ENCODE assay signal across 10 cellular contexts in genomic region chr15:40454904-40455391, GRCh38. TPM values are rescaled to one million over a fixed set of nuclear protein-coding genes. Genes with fewer than 3 reads are reported as not detected.
DNase-seq lines count a peak whose midpoint lies in the region; ATAC-seq and TF ChIP-seq lines count a peak whose summit lies in the region.
"Had no signal": no experiment of that assay in that cellular context is flagged by ENCODE, and none has a peak within 500 bp of the region (broad histone marks: within the 10 kb centered on the region; RNA-seq: fewer than 3 reads in every experiment).

No MANE protein-coding gene starts in this region.

- H3K4me2 ChIP-seq in SK-N-SH = peak overlapping the region; percentile 74

- H3K36me3 ChIP-seq in SK-N-SH (replicated peaks in 1 of 2; ENCODE audit: control insufficient read depth in 1 of 2, insufficient read depth in 2 of 2, low read length in 1 of 2) (peaks cover 0 to 11% of the 10 kb centered on the region in 2 experiments), skeletal muscle tissue (ENCODE audit: control insufficient read depth in 3 of 3, insufficient read depth in 3 of 3, low read length in 3 of 3) (peaks cover 0 to 14% (median 11%) of the 10 kb centered on the region in 3 donors)

- H3K27ac Mint-ChIP-seq in T-helper 1 cell treated with Interleukin-12 subunit alpha and Interleukin-12 subunit beta and Interleukin-4 antibody, amounts not matched to agents 30 μg/mL and 1 μg/mL, for 36 hours = peak overlapping the region; percentile 42

- peaks cover 4% of the 10 kb centered on the region for H3K36me3 Mint-ChIP-seq in T-helper 1 cell treated with Interleukin-12 subunit alpha and Interleukin-12 subunit beta and Interleukin-4 antibody, amounts not matched to agents 30 μg/mL and 1 μg/mL, for 36 hours (ENCODE audit: low read depth)

- TF ChIP-seq CTCF in SK-N-SH (IDR thresholded peaks at IDR 0.05) = no peak
- no peak for TF ChIP-seq CTCF in epithelial cell of esophagus (IDR thresholded peaks at IDR 0.05; ENCODE audit: insufficient read depth, low read depth, low read length, missing control alignments)

- H3K9me3 ChIP-seq in SK-N-SH (no peaks in the 10 kb centered on the region), skeletal muscle tissue (ENCODE audit: control insufficient read depth in 3 of 3, low read length in 3 of 3) (no peaks in the 10 kb centered on the region)

- WGBS in SK-N-SH (ENCODE audit: low lambda C conversion rate) = 49% methylated on average over 9 of the region's 9 CpGs

- TF ChIP-seq RAD21 in SK-N-SH (IDR thresholded peaks at IDR 0.05; ENCODE audit: low read length) = no peak

- peak overlapping the region; percentile 17 for H3K4me3 Mint-ChIP-seq in T-helper 1 cell treated with Interleukin-12 subunit alpha and Interleukin-12 subunit beta and Interleukin-4 antibody, amounts not matched to agents 30 μg/mL and 1 μg/mL, for 36 hours

- ATAC-seq in HG03342 (IDR thresholded peaks at IDR 0.05; ENCODE audit: unreplicated experiment) = no peak
- no peak for ATAC-seq in GM21367 (IDR thresholded peaks at IDR 0.05; ENCODE audit: unreplicated experiment)

- no peaks in the 10 kb centered on the region for H3K27me3 Mint-ChIP-seq in T-helper 1 cell treated with Interleukin-12 subunit alpha and Interleukin-12 subunit beta and Interleukin-4 antibody, amounts not matched to agents 30 μg/mL and 1 μg/mL, for 36 hours (ENCODE audit: low read depth)

- no peak overlapping the region for H2AFZ ChIP-seq in SK-N-SH (ENCODE audit: low read depth)

- no peaks in the 10 kb centered on the region for H3K27me3 ChIP-seq in SK-N-SH (ENCODE audit: insufficient read depth)
- H3K27me3 ChIP-seq in skeletal muscle tissue (ENCODE audit: control insufficient read depth in 3 of 3, insufficient read depth in 3 of 3, low read length in 3 of 3) = no peaks in the 10 kb centered on the region

- peak overlapping the region; percentile 28; the same call in 1 of the 2 replicates for H3K9ac ChIP-seq in SK-N-SH
- peak overlapping the region in 2 of 3 donors; percentile 16 to 38 for H3K9ac ChIP-seq in skeletal muscle tissue (ENCODE audit: low read depth in 1 of 3, low read length in 3 of 3)

- H3K27ac ChIP-seq in SK-N-SH (ENCODE audit: low read depth in 2 of 2, low read length in 1 of 2) = peak overlapping the region in 1 of 2 experiments; percentile 23; a peak in 2 of 4 replicates
- H3K27ac ChIP-seq in skeletal muscle tissue (ENCODE audit: low read depth, low read length) = no peak overlapping the region

- no peak for TF ChIP-seq EP300 in SK-N-SH (IDR thresholded peaks at IDR 0.05; ENCODE audit: borderline replicate concordance in 1 of 2, low read depth in 1 of 2, low read length in 1 of 2)

- DNase-seq in T-helper 1 cell = no peak
- DNase-seq in SK-N-SH = no peak
- DNase-seq in epithelial cell of esophagus (ENCODE audit: low read depth) = peak; percentile 73
- no peak for DNase-seq in NCI-H1930 (lab: John Stamatoyannopoulos, UW)
- DNase-seq: 8988T, foreskin melanocyte had no signal

- H3K4me1 ChIP-seq in SK-N-SH (ENCODE audit: control insufficient read depth in 1 of 2, insufficient read depth in 2 of 2, low read depth in 1 of 2, low read length in 1 of 2) (peaks cover 22 to 23% of the 10 kb centered on the region in 2 experiments; a peak in 3 of 4 replicates), skeletal muscle tissue (ENCODE audit: control insufficient read depth in 3 of 3, insufficient read depth in 3 of 3, low read length in 3 of 3) (peaks cover 11 to 29% (median 17%) of the 10 kb centered on the region in 3 donors)

- POLR2A ChIA-PET in SK-N-SH (lab: Yijun Ruan, JAX) = no interaction called here

- H4K20me1 ChIP-seq in SK-N-SH (ENCODE audit: insufficient read depth) = peaks cover 74% of the 10 kb centered on the region

- H3K9me3 Mint-ChIP-seq in T-helper 1 cell treated with Interleukin-12 subunit alpha and Interleukin-12 subunit beta and Interleukin-4 antibody, amounts not matched to agents 30 μg/mL and 1 μg/mL, for 36 hours = no peaks in the 10 kb centered on the region

- H3K79me2 ChIP-seq in SK-N-SH (ENCODE audit: insufficient read depth) = peaks cover 74% of the 10 kb centered on the region

- H3F3A ChIP-seq in SK-N-SH (replicated peaks; ENCODE audit: insufficient read depth) = no peaks in the 10 kb centered on the region

- CTCF ChIA-PET in SK-N-SH (lab: Yijun Ruan, JAX) = interaction anchor here (0.7 to 2.2 kb wide), 4 partner anchors 8 to 181 kb away, joined by 3 to 10 read pairs (median 4); no protein-coding TSS in a partner anchor

- H3K4me1 Mint-ChIP-seq in T-helper 1 cell treated with Interleukin-12 subunit alpha and Interleukin-12 subunit beta and Interleukin-4 antibody, amounts not matched to agents 30 μg/mL and 1 μg/mL, for 36 hours (ENCODE audit: low read depth) = peaks cover 58% of the 10 kb centered on the region

- H3K9me2 ChIP-seq in SK-N-SH = no peaks in the 10 kb centered on the region

- no peak overlapping the region for H3K4me3 ChIP-seq in SK-N-SH (ENCODE audit: low read depth in 2 of 2, low read length in 1 of 2)
- H3K4me3 ChIP-seq in epithelial cell of esophagus (ENCODE audit: low read length) = no peak overlapping the region
- no peak overlapping the region for H3K4me3 ChIP-seq in skeletal muscle tissue (ENCODE audit: low read length in 3 of 3)

TF ChIP-seq in SK-N-SH, 30 proteins besides CTCF, POLR2A, EP300 and RAD21 (continues in another document):
- TF ChIP-seq JUND (IDR thresholded peaks at IDR 0.05) (no peak), MEF2A (IDR thresholded peaks at IDR 0.05; ENCODE audit: borderline replicate concordance, low read depth) (no peak), FOXJ3 (CRISPR knock-in tag; IDR thresholded peaks at IDR 0.05) (no peak), NRF1 (IDR thresholded peaks at IDR 0.05; ENCODE audit: low read depth, low read length) (no peak), FOSL2 (IDR thresholded peaks at IDR 0.05; ENCODE audit: borderline replicate concordance, low read depth) (peak; percentile 49; the same call in 1 of the 2 replicates), CHD2 (IDR thresholded peaks at IDR 0.05; ENCODE audit: low read length, partially characterized antibody) (no peak), GATA2 (CRISPR knock-in tag; IDR thresholded peaks at IDR 0.05) (no peak), RFX5 (IDR thresholded peaks at IDR 0.05; ENCODE audit: low read length) (no peak), GABPA (IDR thresholded peaks at IDR 0.05; ENCODE audit: low read depth) (no peak), EZH2phosphoT487 (IDR thresholded peaks at IDR 0.05; ENCODE audit: borderline replicate concordance, low read depth) (no peak)
- TF ChIP-seq, protein P1, sequence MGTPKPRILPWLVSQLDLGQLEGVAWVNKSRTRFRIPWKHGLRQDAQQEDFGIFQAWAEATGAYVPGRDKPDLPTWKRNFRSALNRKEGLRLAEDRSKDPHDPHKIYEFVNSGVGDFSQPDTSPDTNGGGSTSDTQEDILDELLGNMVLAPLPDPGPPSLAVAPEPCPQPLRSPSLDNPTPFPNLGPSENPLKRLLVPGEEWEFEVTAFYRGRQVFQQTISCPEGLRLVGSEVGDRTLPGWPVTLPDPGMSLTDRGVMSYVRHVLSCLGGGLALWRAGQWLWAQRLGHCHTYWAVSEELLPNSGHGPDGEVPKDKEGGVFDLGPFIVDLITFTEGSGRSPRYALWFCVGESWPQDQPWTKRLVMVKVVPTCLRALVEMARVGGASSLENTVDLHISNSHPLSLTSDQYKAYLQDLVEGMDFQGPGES (IDR thresholded peaks at IDR 0.05; ENCODE audit: low read depth, low read length) = no peak
- TF ChIP-seq, protein P2, sequence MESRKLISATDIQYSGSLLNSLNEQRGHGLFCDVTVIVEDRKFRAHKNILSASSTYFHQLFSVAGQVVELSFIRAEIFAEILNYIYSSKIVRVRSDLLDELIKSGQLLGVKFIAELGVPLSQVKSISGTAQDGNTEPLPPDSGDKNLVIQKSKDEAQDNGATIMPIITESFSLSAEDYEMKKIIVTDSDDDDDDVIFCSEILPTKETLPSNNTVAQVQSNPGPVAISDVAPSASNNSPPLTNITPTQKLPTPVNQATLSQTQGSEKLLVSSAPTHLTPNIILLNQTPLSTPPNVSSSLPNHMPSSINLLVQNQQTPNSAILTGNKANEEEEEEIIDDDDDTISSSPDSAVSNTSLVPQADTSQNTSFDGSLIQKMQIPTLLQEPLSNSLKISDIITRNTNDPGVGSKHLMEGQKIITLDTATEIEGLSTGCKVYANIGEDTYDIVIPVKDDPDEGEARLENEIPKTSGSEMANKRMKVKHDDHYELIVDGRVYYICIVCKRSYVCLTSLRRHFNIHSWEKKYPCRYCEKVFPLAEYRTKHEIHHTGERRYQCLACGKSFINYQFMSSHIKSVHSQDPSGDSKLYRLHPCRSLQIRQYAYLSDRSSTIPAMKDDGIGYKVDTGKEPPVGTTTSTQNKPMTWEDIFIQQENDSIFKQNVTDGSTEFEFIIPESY (IDR thresholded peaks at IDR 0.05; ENCODE audit: borderline replicate concordance, low read depth) = no peak
- TF ChIP-seq, protein P3, sequence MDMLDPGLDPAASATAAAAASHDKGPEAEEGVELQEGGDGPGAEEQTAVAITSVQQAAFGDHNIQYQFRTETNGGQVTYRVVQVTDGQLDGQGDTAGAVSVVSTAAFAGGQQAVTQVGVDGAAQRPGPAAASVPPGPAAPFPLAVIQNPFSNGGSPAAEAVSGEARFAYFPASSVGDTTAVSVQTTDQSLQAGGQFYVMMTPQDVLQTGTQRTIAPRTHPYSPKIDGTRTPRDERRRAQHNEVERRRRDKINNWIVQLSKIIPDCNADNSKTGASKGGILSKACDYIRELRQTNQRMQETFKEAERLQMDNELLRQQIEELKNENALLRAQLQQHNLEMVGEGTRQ (IDR thresholded peaks at IDR 0.05; ENCODE audit: borderline replicate concordance, low read depth, low read length) = no peak
- TF ChIP-seq, protein P4, sequence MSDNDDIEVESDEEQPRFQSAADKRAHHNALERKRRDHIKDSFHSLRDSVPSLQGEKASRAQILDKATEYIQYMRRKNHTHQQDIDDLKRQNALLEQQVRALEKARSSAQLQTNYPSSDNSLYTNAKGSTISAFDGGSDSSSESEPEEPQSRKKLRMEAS (IDR thresholded peaks at IDR 0.05; ENCODE audit: low read depth) = 0 out of 2 replicates have a peak, but pooled peaks have one; percentile 28

RNA-seq across cellular contexts. Expression of gene BAHD1, which starts 14.2 kb away (rescaled TPM):
- polyA plus RNA-seq in SK-N-SH (2012; rRNA removed) = 4.7 and 5.5 TPM in 2 replicates
- 3.5 and 5.2 TPM in 2 replicates for polyA plus RNA-seq in SK-N-SH (2012; cell fraction: cytosol; rRNA removed)
- polyA plus RNA-seq in SK-N-SH (2012; cell fraction: nucleus; rRNA removed) = 20.7 and 22.9 TPM in 2 replicates
- 9.4 TPM for total RNA-seq in skeletal muscle tissue

RNA-seq across cellular contexts. Expression of gene CHST14, which starts 15.8 kb away (rescaled TPM):
- polyA plus RNA-seq in SK-N-SH (2012; rRNA removed) = 34.2 and 43.2 TPM in 2 replicates
- 24.9 and 34.3 TPM in 2 replicates for polyA plus RNA-seq in SK-N-SH (2012; cell fraction: cytosol; rRNA removed)
- polyA plus RNA-seq in SK-N-SH (2012; cell fraction: nucleus; rRNA removed) = 20.4 and 24.0 TPM in 2 replicates
- 6.8 TPM for total RNA-seq in skeletal muscle tissue

RNA-seq across cellular contexts. Expression of gene IVD, which starts 49.4 kb away (rescaled TPM):
- polyA plus RNA-seq in SK-N-SH (2012; rRNA removed) = 54.2 and 73.8 TPM in 2 replicates
- 36.1 and 49.7 TPM in 2 replicates for polyA plus RNA-seq in SK-N-SH (2012; cell fraction: cytosol; rRNA removed)
- 81.3 and 112 TPM in 2 replicates for polyA plus RNA-seq in SK-N-SH (2012; cell fraction: nucleus; rRNA removed)
- total RNA-seq in skeletal muscle tissue = 33.4 TPM
